In genomic region chr19:34254552-34255432, GRCh38 we compare ENCODE assay signal across 8 cellular contexts. TPM values are rescaled to one million over a fixed set of nuclear protein-coding genes. Genes with fewer than 3 reads are reported as not detected.
DNase-seq lines count a peak whose midpoint lies in the region; ATAC-seq, FAIRE-seq and TF ChIP-seq lines count a peak whose summit lies in the region.

TSS of gene GARRE1 (plus strand) at chr19:34254554. CDS start at chr19:34300474, 45,920 bp downstream.

- peak within 1 kb of the TSS; percentile 35 for H3K27ac ChIP-seq in KOPT-K1 (ENCODE audit: low read depth, low read length, poor library complexity, severe bottlenecking)
- H3K27ac ChIP-seq in colonic mucosa, result peak within 1 kb of the TSS; percentile 86
- peak within 1 kb of the TSS; percentile 80 for H3K27ac ChIP-seq in HepG2 (ENCODE audit: extremely low read length, insufficient read depth, low read length)

- no TSS peak for BruUV-seq in HepG2 (replicated peaks; lab: Mats Ljungman, UMichigan)

- peaks cover 45% of the 10 kb centered on the region for H3K4me1 Mint-ChIP-seq in activated B cell treated with CpG ODN at 0.5 μM for 24 hours

- H4K20me1 ChIP-seq in HepG2 (ENCODE audit: insufficient read depth, low read length), result no peaks in the 10 kb centered on the region

- POLR2A ChIA-PET in activated B cell treated with CpG ODN at 0.5 μM for 24 hours (lab: Charles Lee) (interaction anchor here (1.1 to 1.9 kb wide), 4 partner anchors 15 to 81 kb away, joined by 3 to 17 read pairs (median 6); no protein-coding TSS in a partner anchor), HepG2 (lab: Yijun Ruan, JAX) (no interaction called here)

- H3K27me3 ChIP-seq in GM06990 (replicated peaks; ENCODE audit: control insufficient read depth, insufficient read depth, low read length) (no peaks in the 10 kb centered on the region), colonic mucosa (no peaks in the 10 kb centered on the region), HepG2 (ENCODE audit: control insufficient read depth in 1 of 2, insufficient read depth in 2 of 2, low read length in 2 of 2) (no peaks in the 10 kb centered on the region)

- no peaks in the 10 kb centered on the region for H3K27me3 Mint-ChIP-seq in activated B cell treated with CpG ODN at 0.5 μM for 24 hours

- H3K79me2 ChIP-seq in HepG2 (ENCODE audit: insufficient read depth, low read length), result peaks cover 31% of the 10 kb centered on the region

- H3K9me3 Mint-ChIP-seq in activated B cell treated with CpG ODN at 0.5 μM for 24 hours, result peaks cover under 1% of the 10 kb centered on the region

- peak; percentile 84 for ATAC-seq in GM21786 (IDR thresholded peaks at IDR 0.05; ENCODE audit: unreplicated experiment)
- ATAC-seq in activated B cell treated with CpG ODN at 0.5 μM for 24 hours (ENCODE audit: low read depth), result peak; percentile 87
- ATAC-seq in HepG2, result peak; percentile 74

- no peaks in the 10 kb centered on the region for H3K36me3 ChIP-seq in GM06990 (ENCODE audit: control insufficient read depth, insufficient read depth, low read length)
- no peaks in the 10 kb centered on the region for H3K36me3 ChIP-seq in KOPT-K1 (ENCODE audit: insufficient read depth, low read length)
- H3K36me3 ChIP-seq in colonic mucosa, result no peaks in the 10 kb centered on the region
- H3K36me3 ChIP-seq in HepG2 (replicated peaks in 1 of 2; ENCODE audit: control insufficient read depth in 1 of 2, insufficient read depth in 2 of 2, low read length in 2 of 2), result no peaks in the 10 kb centered on the region; a peak in 1 of 5 replicates

- TF ChIP-seq EP300 in HepG2 (IDR thresholded peaks at IDR 0.05; ENCODE audit: low read depth in 2 of 2, low read length in 2 of 2), result no peak
- no peak for TF ChIP-seq EP300 in HepG2 (CRISPR knock-in tag; IDR thresholded peaks at IDR 0.05; ENCODE audit: borderline replicate concordance)

- peak within 1 kb of the TSS; percentile 91 for H3K4me3 ChIP-seq in GM06990 (replicated peaks; ENCODE audit: low read depth, low read length)
- peak within 1 kb of the TSS; percentile 84 for H3K4me3 ChIP-seq in colonic mucosa
- peak within 1 kb of the TSS; percentile 80 to 98 (median 94) for H3K4me3 ChIP-seq in HepG2 (replicated peaks in 1 of 3; ENCODE audit: insufficient read depth in 1 of 3, low read depth in 2 of 3, low read length in 3 of 3)

- peak within 1 kb of the TSS; percentile 96 for H3K27ac Mint-ChIP-seq in activated B cell treated with CpG ODN at 0.5 μM for 24 hours

- H3K4me3 Mint-ChIP-seq in activated B cell treated with CpG ODN at 0.5 μM for 24 hours, result peak within 1 kb of the TSS; percentile 98

- no peak; a peak in 1 of 4 replicates for TF ChIP-seq POLR2A in HepG2 (IDR thresholded peaks at IDR 0.05; ENCODE audit: insufficient read depth in 1 of 2, low read depth in 2 of 2, low read length in 2 of 2)

- in situ Hi-C loops in HepG2 (cut with HindIII; ENCODE audit: extremely low pct_ligation_motif_present, low pct_unique_long_range_greater_than_20kb), result no loop called here

- CTCF ChIA-PET in activated B cell treated with CpG ODN at 0.5 μM for 24 hours (lab: Charles Lee) (no interaction called here), HepG2 (lab: Yijun Ruan, JAX; ENCODE audit: low intra/inter-chr PET ratio, low total read pairs) (no interaction called here)

- peak; percentile 73 for DNase-seq in GM06990 (ENCODE audit: extremely low read depth, insufficient read length)
- peak; percentile 60 for DNase-seq in activated B cell treated with CpG ODN at 0.5 μM for 24 hours
- DNase-seq in colonic mucosa, result peak; percentile 41
- DNase-seq in HepG2 (ENCODE audit: low spot score), result no peak
- peak in 2 of 3 donors; percentile 67 to 85 for DNase-seq in stimulated activated CD4-positive, alpha-beta T cell treated with anti-CD3 and anti-CD28 coated beads, TNF-alpha, amount 100 ng/mL, for 48 hours (ENCODE audit: low read depth in 3 of 3)
- DNase-seq in NCI-H1436 (lab: John Stamatoyannopoulos, UW), result no peak

- H3K36me3 Mint-ChIP-seq in activated B cell treated with CpG ODN at 0.5 μM for 24 hours (ENCODE audit: low read depth), result peaks cover 13% of the 10 kb centered on the region

- H3K4me1 ChIP-seq in colonic mucosa (no peaks in the 10 kb centered on the region), HepG2 (ENCODE audit: insufficient read depth, low read length) (peaks cover 48% of the 10 kb centered on the region)

- TF ChIP-seq RAD21 in HepG2 (CRISPR knock-in tag; IDR thresholded peaks at IDR 0.05), result no peak

- peak within 1 kb of the TSS; percentile 87 for H3K4me2 ChIP-seq in HepG2 (ENCODE audit: low read depth, low read length)

- H2AFZ ChIP-seq in HepG2 (ENCODE audit: low read length), result peak within 1 kb of the TSS; percentile 37

- no peak for FAIRE-seq in HepG2 (lab: Jason Lieb, UNC)

- WGBS in HepG2 (ENCODE audit: low lambda C conversion rate), result 0% methylated on average over 16 of the region's 112 CpGs

- H3K9me3 ChIP-seq in KOPT-K1 (ENCODE audit: insufficient read depth, low read length, poor library complexity, severe bottlenecking) (no peaks in the 10 kb centered on the region), colonic mucosa (no peaks in the 10 kb centered on the region), HepG2 (ENCODE audit: low read length) (no peaks in the 10 kb centered on the region)

- H3K9ac ChIP-seq in colonic mucosa (ENCODE audit: low read depth in 2 of 2, low read length in 2 of 2), result peak within 1 kb of the TSS; percentile 95 to 99
- peak within 1 kb of the TSS; percentile 85 for H3K9ac ChIP-seq in HepG2 (ENCODE audit: insufficient read depth, low read depth, low read length)

- intact Hi-C loops in activated B cell treated with CpG ODN at 0.5 μM for 24 hours (cut with micrococcal nuclease) (loop anchor here (1.0 to 5.0 kb wide), 4 partner anchors 16 to 248 kb away; no protein-coding TSS in a partner anchor), colonic mucosa (cut with DNase I) (no loop called here), HepG2 (cut with micrococcal nuclease; ENCODE audit: unreplicated experiment) (no loop called here)

- TF ChIP-seq CTCF in GM06990 (IDR thresholded peaks at IDR 0.05; ENCODE audit: insufficient read depth, low read length, poor library complexity, severe bottlenecking) (no peak), activated B cell treated with CpG ODN at 0.5 μM for 24 hours (IDR thresholded peaks at IDR 0.05) (no peak), colonic mucosa (IDR thresholded peaks at IDR 0.05) (no peak), HepG2 (CRISPR knock-in tag; IDR thresholded peaks at IDR 0.05) (no peak)

TF ChIP-seq in HepG2, 621 proteins besides CTCF, POLR2A, EP300 and RAD21 (continues in another document):
- TF ChIP-seq TEAD3 (CRISPR knock-in tag; optimal IDR thresholded peaks at IDR 0.05; ENCODE audit: borderline replicate concordance) (peak; percentile 7), FOXC1 (CRISPR knock-in tag; IDR thresholded peaks at IDR 0.05; ENCODE audit: borderline replicate concordance) (no peak), MED1 (CRISPR knock-in tag; IDR thresholded peaks at IDR 0.05) (no peak; the same call in 1 of the 2 replicates), ZUFSP (CRISPR knock-in tag; IDR thresholded peaks at IDR 0.05; ENCODE audit: borderline replicate concordance) (no peak), FOXP1 (IDR thresholded peaks at IDR 0.05) (no peak), FOXP1 (CRISPR knock-in tag; IDR thresholded peaks at IDR 0.05) (no peak), ZNF441 (CRISPR knock-in tag; IDR thresholded peaks at IDR 0.05; ENCODE audit: borderline replicate concordance) (peak; percentile 65), ZNF577 (CRISPR knock-in tag; IDR thresholded peaks at IDR 0.05; ENCODE audit: borderline replicate concordance, low read depth) (no peak), ZNF777 (CRISPR knock-in tag; IDR thresholded peaks at IDR 0.05) (peak; percentile 21; the same call in 1 of the 2 replicates)

RNA-seq across cellular contexts. Expression of gene GARRE1, which starts in this region (rescaled TPM):
- total RNA-seq in activated B cell treated with CpG ODN at 0.5 μM for 24 hours (30.6 and 33.6 TPM in 2 replicates), colonic mucosa (10 to 100 TPM; 13.0 to 26.7 TPM), HepG2 (2016; rRNA removed; fragmentation: Illumina TruSeq; extraction: Trizol) (8.0 and 8.2 TPM in 2 replicates)
- total RNA-seq in HepG2 (2016; cell fraction: cytosol; rRNA removed; fragmentation: Illumina TruSeq; extraction: Trizol; ENCODE audit: low read depth), result 2.1 and 3.3 TPM in 2 replicates
- 8.1 and 8.3 TPM in 2 replicates for total RNA-seq in HepG2 (2016; cell fraction: insoluble cytoplasmic fraction; rRNA removed; fragmentation: Illumina TruSeq; extraction: Trizol)
- total RNA-seq in HepG2 (2016; cell fraction: membrane; rRNA removed; fragmentation: Illumina TruSeq; extraction: Trizol), result 3.8 and 4.8 TPM in 2 replicates
- 6.5 and 7.9 TPM in 2 replicates for total RNA-seq in HepG2 (2016; cell fraction: nucleus; rRNA removed; fragmentation: Illumina TruSeq; extraction: Trizol)
- 11.7 and 11.8 TPM in 2 replicates for polyA plus RNA-seq in HepG2 (2011; rRNA removed)
- 8.4 and 9.7 TPM in 2 replicates for polyA plus RNA-seq in HepG2 (2011; cell fraction: cytosol; rRNA removed)
- polyA plus RNA-seq in HepG2 (2011; cell fraction: nucleus; rRNA removed), result 15.3 and 16.2 TPM in 2 replicates
- 8.7 and 13.7 TPM in 2 replicates for polyA plus RNA-seq in HepG2 (2012)
- polyA plus RNA-seq in HepG2 (2016; cell fraction: cytosol; fragmentation: Illumina TruSeq; extraction: Trizol; ENCODE audit: low read depth), result 0.29 and 0.33 TPM in 2 replicates
- polyA plus RNA-seq in HepG2 (2016; cell fraction: insoluble cytoplasmic fraction; fragmentation: Illumina TruSeq; extraction: Trizol; ENCODE audit: low read depth), result 4.5 and 5.5 TPM in 2 replicates
- 0.94 and 1.1 TPM in 2 replicates for polyA plus RNA-seq in HepG2 (2016; cell fraction: membrane; fragmentation: Illumina TruSeq; extraction: Trizol; ENCODE audit: low read depth)
- 11.6 and 15.6 TPM in 2 replicates for polyA plus RNA-seq in HepG2 (2016; cell fraction: nucleus; fragmentation: Illumina TruSeq; extraction: Trizol; ENCODE audit: insufficient read depth, low read depth)
- polyA minus RNA-seq in HepG2 (2011; rRNA and poly(A)+ RNA removed; ENCODE audit: low replicate concordance), result 9.7 and 21.6 TPM in 2 replicates
- 7.6 and 8.8 TPM in 2 replicates for polyA minus RNA-seq in HepG2 (2011; cell fraction: cytosol; rRNA and poly(A)+ RNA removed)
- 13.0 and 16.4 TPM in 2 replicates for polyA minus RNA-seq in HepG2 (2011; cell fraction: nucleus; rRNA and poly(A)+ RNA removed)

Comparison
In these comparisons a context has a peak if more than half of its experiments do, and no peak if none do; other contexts are left out.
1. DNase-seq: peak in GM06990 (single experiment), activated B cell treated with CpG ODN at 0.5 μM for 24 hours (single experiment), colonic mucosa (single experiment) and stimulated activated CD4-positive, alpha-beta T cell treated with anti-CD3 and anti-CD28 coated beads, TNF-alpha, amount 100 ng/mL, for 48 hours (2 of 3); none in HepG2 (single experiment) and NCI-H1436 (single experiment).
2. H3K27ac ChIP-seq: peak in every context shown above with its lines; median percentile 86 in colonic mucosa; 80 in HepG2; 35 in KOPT-K1.
3. Peak in every context shown above with its lines, with median percentiles within 50 percentile points of each other: H3K4me3 ChIP-seq and ATAC-seq.